In the genomic region with DNA sequence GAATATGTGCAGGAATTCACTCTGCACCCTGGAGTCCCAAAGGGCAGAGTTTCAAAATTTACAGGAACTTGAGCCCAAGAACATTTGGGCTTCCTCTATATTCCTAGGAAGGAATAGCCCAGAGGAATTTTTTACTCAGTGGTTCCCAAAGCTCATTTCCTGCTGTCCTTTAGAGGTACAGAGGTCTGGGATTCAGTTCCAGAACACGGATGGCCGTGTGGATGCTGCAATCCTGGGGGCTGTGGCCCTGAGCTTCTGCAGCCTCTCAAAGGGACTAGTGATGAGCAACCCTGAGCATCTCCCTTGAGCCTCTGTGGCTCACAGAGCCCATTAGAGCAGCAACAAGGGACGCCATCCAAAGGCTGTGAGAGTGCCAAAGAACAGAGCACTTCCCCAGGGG, we compare ENCODE assay signal across 24 cellular contexts.
"Had no signal": no experiment of that assay in that cellular context is flagged by ENCODE, and none has a peak within 500 bp of the region (broad histone marks: within the 10 kb centered on the region; RNA-seq: fewer than 3 reads in every experiment).

No MANE protein-coding gene starts in this region.

- H3K9me3 ChIP-seq: neutrophil, pancreas, prostate gland, right lobe of liver, sigmoid colon, stomach, thoracic aorta, thyroid gland, tibial nerve, upper lobe of right lung, uterus had no signal

- ATAC-seq: naive thymus-derived CD8-positive, alpha-beta T cell; natural killer cell treated with Interleukin-12 subunit alpha and Interleukin-12 subunit beta and Interleukin-15 and Interleukin-18, amount 100 ng/mL, for 72 hours; pancreas; right lobe of liver; stimulated activated effector memory CD8-positive, alpha-beta T cell treated with anti-CD3 and anti-CD28 coated beads, Interleukin-12 subunit alpha, Interleukin-12 subunit beta, amount 100 ng/mL, for 72 hours; stimulated activated naive B cell treated with anti-CD40 and anti-IgM and Interleukin-4, amounts not matched to agents 10 μg/mL and 1 μg/mL and 100 μg/mL, for 72 hours; upper lobe of right lung had no signal

- H3K27ac ChIP-seq: neutrophil, pancreas, prostate gland, sigmoid colon, stomach, thoracic aorta, thyroid gland, tibial nerve, upper lobe of right lung, uterus had no signal

- DNase-seq: naive thymus-derived CD8-positive, alpha-beta T cell; nephron progenitor cell; nucleus accumbens; pancreas; retina; right lobe of liver; sigmoid colon; small intestine; stimulated activated CD4-positive, alpha-beta T cell treated with anti-CD3 and anti-CD28 coated beads, Interleukin-15, amount 100 ng/mL, for 24 hours; stimulated activated CD4-positive, alpha-beta T cell treated with anti-CD3 and anti-CD28 coated beads, Interleukin-2, amount 100 ng/mL, for 24 hours; stimulated activated CD4-positive, alpha-beta T cell treated with anti-CD3 and anti-CD28 coated beads, Interleukin-2, amount 100 ng/mL, for 48 hours; stimulated activated CD4-positive, alpha-beta T cell treated with anti-CD3 and anti-CD28 coated beads, Interleukin-4, amount 100 ng/mL, for 24 hours; stimulated activated naive B cell treated with anti-CD40 and anti-IgM and Interleukin-4, amounts not matched to agents 10 μg/mL and 1 μg/mL and 100 μg/mL, for 72 hours; stimulated activated naive CD4-positive, alpha-beta T cell treated with Interleukin-2 at 50 U/mL for 16 hours; stomach; thyroid gland; upper lobe of right lung had no signal

- H3K4me1 ChIP-seq: sigmoid colon, thyroid gland, tibial nerve, upper lobe of right lung, uterus had no signal

- H3K4me3 ChIP-seq: pancreas, prostate gland, right lobe of liver, sigmoid colon, stomach, thoracic aorta, thyroid gland, tibial nerve, upper lobe of right lung, uterus had no signal

- H3K36me3 ChIP-seq: neutrophil, pancreas, prostate gland, right lobe of liver, sigmoid colon, stomach, thoracic aorta, thyroid gland, tibial nerve, upper lobe of right lung, uterus had no signal

- H3K27me3 ChIP-seq: pancreas, right lobe of liver, sigmoid colon, stomach, thyroid gland, tibial nerve, upper lobe of right lung, uterus had no signal
